In the genomic region with DNA sequence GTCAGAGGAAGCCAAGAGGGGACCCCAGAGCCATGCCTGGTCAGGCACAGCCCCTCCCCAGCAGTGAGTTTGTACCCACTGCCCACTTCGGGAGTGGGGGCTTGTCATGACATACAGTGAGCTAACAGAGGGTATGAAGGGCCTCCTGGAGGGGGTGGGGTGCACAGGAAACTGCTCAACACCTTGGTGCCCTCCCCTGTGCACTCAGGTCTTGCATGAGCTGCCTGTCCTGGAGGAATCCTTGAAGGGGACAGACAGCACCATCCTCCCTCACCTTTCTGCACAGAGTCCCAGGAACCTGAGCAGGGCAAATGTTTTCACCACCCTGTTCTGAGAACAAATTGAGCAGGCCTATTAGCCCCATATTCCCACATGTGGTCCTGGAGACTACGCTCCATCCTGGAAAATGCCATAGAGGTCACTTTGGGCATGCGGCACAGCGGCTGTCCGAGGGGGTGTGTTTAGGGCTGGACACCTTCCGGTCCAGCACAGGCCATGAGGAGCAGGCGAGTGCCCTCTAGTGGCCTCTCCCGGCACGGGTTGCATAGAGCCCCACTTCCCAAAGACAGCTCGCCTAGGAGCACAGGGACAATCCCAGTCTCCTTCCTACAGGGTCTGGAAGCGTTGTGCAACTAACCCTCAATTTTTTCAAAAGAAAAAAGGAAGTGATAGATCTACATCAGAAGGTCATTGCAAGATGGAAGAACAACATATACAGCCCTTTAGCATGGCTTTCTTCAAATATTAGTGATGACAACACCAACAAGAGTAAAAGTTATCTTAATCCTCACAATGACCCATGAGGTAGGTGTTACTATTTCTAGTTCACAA, we compare ENCODE assay signal across 1 cellular context.
TF ChIP-seq lines count a peak whose summit lies in the region.

No MANE protein-coding gene starts in this region.

TF ChIP-seq in HepG2, 621 proteins besides CTCF, POLR2A, EP300 and RAD21 (continued from another document and continues in another):
- TF ChIP-seq AKNA (CRISPR knock-in tag; IDR thresholded peaks at IDR 0.05; ENCODE audit: borderline replicate concordance) (no peak), FOXJ3 (CRISPR knock-in tag; IDR thresholded peaks at IDR 0.05; ENCODE audit: borderline replicate concordance) (no peak), ZNF24 (IDR thresholded peaks at IDR 0.05) (0 out of 2 replicates have a peak, but pooled peaks have one; percentile 9), GABPA (IDR thresholded peaks at IDR 0.05; ENCODE audit: low read depth, low read length) (peak; percentile 90), GABPA (CRISPR knock-in tag; IDR thresholded peaks at IDR 0.05; ENCODE audit: low read depth) (peak; percentile 98), CBX2 (IDR thresholded peaks at IDR 0.05; ENCODE audit: low read depth, low read length) (no peak), CBX2 (CRISPR knock-in tag; IDR thresholded peaks at IDR 0.05; ENCODE audit: low read depth) (0 out of 2 replicates have a peak, but pooled peaks have one; percentile 22), ZNF225 (CRISPR knock-in tag; IDR thresholded peaks at IDR 0.05) (no peak), HNF4A (CRISPR knock-in tag; IDR thresholded peaks at IDR 0.05) (peak; percentile 53), ZSCAN20 (CRISPR knock-in tag; IDR thresholded peaks at IDR 0.05; ENCODE audit: borderline replicate concordance) (no peak), PITX1 (CRISPR knock-in tag; IDR thresholded peaks at IDR 0.05) (peak; percentile 70; the same call in 1 of the 2 replicates), PHF21A (CRISPR knock-in tag; IDR thresholded peaks at IDR 0.05) (peak; percentile 71; the same call in 1 of the 2 replicates), ZNF644 (CRISPR knock-in tag; IDR thresholded peaks at IDR 0.05; ENCODE audit: low read depth) (peak; percentile 79), FOSL2 (CRISPR knock-in tag; IDR thresholded peaks at IDR 0.05) (peak; percentile 69), ZNF430 (CRISPR knock-in tag; IDR thresholded peaks at IDR 0.05) (no peak), ZNF33B (CRISPR knock-in tag; IDR thresholded peaks at IDR 0.05) (no peak), ZNF17 (CRISPR knock-in tag; IDR thresholded peaks at IDR 0.05) (no peak), ZFX (CRISPR knock-in tag; IDR thresholded peaks at IDR 0.05; ENCODE audit: low read depth) (peak; percentile 72), SRSF9 (IDR thresholded peaks at IDR 0.05; ENCODE audit: borderline replicate concordance, insufficient read depth, low read depth, low read length, poor library complexity, severe bottlenecking) (no peak), ZNF800 (CRISPR knock-in tag; IDR thresholded peaks at IDR 0.05) (no peak), GTF3A (CRISPR knock-in tag; conservative IDR thresholded peaks at IDR 0.05) (no peak), ZNF205 (CRISPR knock-in tag; IDR thresholded peaks at IDR 0.05) (peak; percentile 71), ZNF30 (CRISPR knock-in tag; IDR thresholded peaks at IDR 0.05) (0 out of 2 replicates have a peak, but pooled peaks have one; percentile 20), HMG20B (CRISPR knock-in tag; conservative IDR thresholded peaks at IDR 0.05) (0 out of 2 replicates have a peak, but pooled peaks have one; percentile 64), ZSCAN30 (CRISPR knock-in tag; IDR thresholded peaks at IDR 0.05) (no peak), MAFF (IDR thresholded peaks at IDR 0.05; ENCODE audit: low read depth, low read length) (no peak), SMAD9 (CRISPR knock-in tag; IDR thresholded peaks at IDR 0.05) (no peak), ZNF281 (CRISPR knock-in tag; IDR thresholded peaks at IDR 0.05; ENCODE audit: borderline replicate concordance) (peak; percentile 35; the same call in 1 of the 2 replicates), PHF8 (CRISPR knock-in tag; IDR thresholded peaks at IDR 0.05) (peak; percentile 48; the same call in 1 of the 2 replicates), YEATS2 (CRISPR knock-in tag; IDR thresholded peaks at IDR 0.05; ENCODE audit: borderline replicate concordance) (peak; percentile 90), ASH2L (IDR thresholded peaks at IDR 0.05; ENCODE audit: insufficient read length, low read depth, low read length) (no peak), SP4 (CRISPR knock-in tag; IDR thresholded peaks at IDR 0.05) (peak; percentile 61; the same call in 1 of the 2 replicates), NFRKB (IDR thresholded peaks at IDR 0.05) (no peak), RFX1 (IDR thresholded peaks at IDR 0.05) (no peak), ZNF652 (CRISPR knock-in tag; IDR thresholded peaks at IDR 0.05; ENCODE audit: borderline replicate concordance, low read depth) (peak; percentile 53; the same call in 1 of the 2 replicates), REPIN1 (CRISPR knock-in tag; IDR thresholded peaks at IDR 0.05; ENCODE audit: borderline replicate concordance, low read depth) (peak; percentile 91), TARDBP (CRISPR knock-in tag; IDR thresholded peaks at IDR 0.05) (peak; percentile 88), KLF9 (CRISPR knock-in tag; IDR thresholded peaks at IDR 0.05; ENCODE audit: low read depth) (no peak)
- TF ChIP-seq, protein P1, sequence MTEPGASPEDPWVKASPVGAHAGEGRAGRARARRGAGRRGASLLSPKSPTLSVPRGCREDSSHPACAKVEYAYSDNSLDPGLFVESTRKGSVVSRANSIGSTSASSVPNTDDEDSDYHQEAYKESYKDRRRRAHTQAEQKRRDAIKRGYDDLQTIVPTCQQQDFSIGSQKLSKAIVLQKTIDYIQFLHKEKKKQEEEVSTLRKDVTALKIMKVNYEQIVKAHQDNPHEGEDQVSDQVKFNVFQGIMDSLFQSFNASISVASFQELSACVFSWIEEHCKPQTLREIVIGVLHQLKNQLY (CRISPR knock-in tag; IDR thresholded peaks at IDR 0.05) = 0 out of 2 replicates have a peak, but pooled peaks have one; percentile 26
- TF ChIP-seq, protein P2, sequence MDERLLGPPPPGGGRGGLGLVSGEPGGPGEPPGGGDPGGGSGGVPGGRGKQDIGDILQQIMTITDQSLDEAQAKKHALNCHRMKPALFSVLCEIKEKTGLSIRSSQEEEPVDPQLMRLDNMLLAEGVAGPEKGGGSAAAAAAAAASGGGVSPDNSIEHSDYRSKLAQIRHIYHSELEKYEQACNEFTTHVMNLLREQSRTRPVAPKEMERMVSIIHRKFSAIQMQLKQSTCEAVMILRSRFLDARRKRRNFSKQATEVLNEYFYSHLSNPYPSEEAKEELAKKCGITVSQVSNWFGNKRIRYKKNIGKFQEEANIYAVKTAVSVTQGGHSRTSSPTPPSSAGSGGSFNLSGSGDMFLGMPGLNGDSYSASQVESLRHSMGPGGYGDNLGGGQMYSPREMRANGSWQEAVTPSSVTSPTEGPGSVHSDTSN (CRISPR knock-in tag; IDR thresholded peaks at IDR 0.05) = no peak
- TF ChIP-seq, protein P3, sequence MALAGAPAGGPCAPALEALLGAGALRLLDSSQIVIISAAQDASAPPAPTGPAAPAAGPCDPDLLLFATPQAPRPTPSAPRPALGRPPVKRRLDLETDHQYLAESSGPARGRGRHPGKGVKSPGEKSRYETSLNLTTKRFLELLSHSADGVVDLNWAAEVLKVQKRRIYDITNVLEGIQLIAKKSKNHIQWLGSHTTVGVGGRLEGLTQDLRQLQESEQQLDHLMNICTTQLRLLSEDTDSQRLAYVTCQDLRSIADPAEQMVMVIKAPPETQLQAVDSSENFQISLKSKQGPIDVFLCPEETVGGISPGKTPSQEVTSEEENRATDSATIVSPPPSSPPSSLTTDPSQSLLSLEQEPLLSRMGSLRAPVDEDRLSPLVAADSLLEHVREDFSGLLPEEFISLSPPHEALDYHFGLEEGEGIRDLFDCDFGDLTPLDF (CRISPR knock-in tag; IDR thresholded peaks at IDR 0.05) = no peak
- TF ChIP-seq, protein P4, sequence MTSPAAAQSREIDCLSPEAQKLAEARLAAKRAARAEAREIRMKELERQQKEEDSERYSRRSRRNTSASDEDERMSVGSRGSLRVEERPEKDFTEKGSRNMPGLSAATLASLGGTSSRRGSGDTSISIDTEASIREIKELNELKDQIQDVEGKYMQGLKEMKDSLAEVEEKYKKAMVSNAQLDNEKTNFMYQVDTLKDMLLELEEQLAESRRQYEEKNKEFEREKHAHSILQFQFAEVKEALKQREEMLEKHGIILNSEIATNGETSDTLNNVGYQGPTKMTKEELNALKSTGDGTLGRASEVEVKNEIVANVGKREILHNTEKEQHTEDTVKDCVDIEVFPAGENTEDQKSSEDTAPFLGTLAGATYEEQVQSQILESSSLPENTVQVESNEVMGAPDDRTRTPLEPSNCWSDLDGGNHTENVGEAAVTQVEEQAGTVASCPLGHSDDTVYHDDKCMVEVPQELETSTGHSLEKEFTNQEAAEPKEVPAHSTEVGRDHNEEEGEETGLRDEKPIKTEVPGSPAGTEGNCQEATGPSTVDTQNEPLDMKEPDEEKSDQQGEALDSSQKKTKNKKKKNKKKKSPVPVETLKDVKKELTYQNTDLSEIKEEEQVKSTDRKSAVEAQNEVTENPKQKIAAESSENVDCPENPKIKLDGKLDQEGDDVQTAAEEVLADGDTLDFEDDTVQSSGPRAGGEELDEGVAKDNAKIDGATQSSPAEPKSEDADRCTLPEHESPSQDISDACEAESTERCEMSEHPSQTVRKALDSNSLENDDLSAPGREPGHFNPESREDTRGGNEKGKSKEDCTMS (CRISPR knock-in tag; conservative IDR thresholded peaks at IDR 0.05) = no peak
